Comparison of ENCODE assay signal across 10 cellular contexts in the genomic region with DNA sequence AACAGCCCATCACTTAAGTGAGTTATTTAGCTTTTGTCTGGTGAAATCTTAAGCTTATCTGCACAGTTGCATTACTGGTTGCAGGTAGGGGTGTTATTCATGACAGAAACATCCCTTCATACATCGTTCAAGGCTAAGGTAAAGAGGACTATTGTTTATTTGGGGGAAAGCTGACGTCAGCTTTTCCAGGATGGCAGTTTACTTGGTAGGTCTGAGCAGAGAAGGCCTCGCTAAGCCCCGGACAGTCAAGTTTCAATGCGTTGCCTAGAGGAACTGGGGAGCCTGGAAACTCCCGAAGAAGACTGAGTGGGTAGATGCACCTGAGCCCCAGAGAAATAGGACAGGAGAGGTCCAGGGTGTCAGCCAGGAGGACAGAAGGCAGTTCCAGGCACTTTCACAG. TPM values are rescaled to one million over a fixed set of nuclear protein-coding genes. Genes with fewer than 3 reads are reported as not detected.
A peak's percentile ranks its signal among the peaks of the same experiment; 100 is the strongest.
DNase-seq lines count a peak whose midpoint lies in the region; ATAC-seq and TF ChIP-seq lines count a peak whose summit lies in the region.
"Had no signal": no experiment of that assay in that cellular context is flagged by ENCODE, and none has a peak within 500 bp of the region (broad histone marks: within the 10 kb centered on the region; RNA-seq: fewer than 3 reads in every experiment).

No MANE protein-coding gene starts in this region.

- H3K27ac ChIP-seq in mesodermal cell (ENCODE audit: low read depth, low read length, severe bottlenecking) = peak overlapping the region; percentile 36

- CTCF ChIA-PET in Calu3 (lab: Charles Lee) = interaction anchor here (0.6 to 0.7 kb wide), 2 partner anchors 53 to 267 kb away, joined by 3 read pairs; no protein-coding TSS in a partner anchor
- CTCF ChIA-PET in HEK293T (lab: Yijun Ruan, JAX) = no interaction called here
- CTCF ChIA-PET in activated CD4-positive, alpha-beta memory T cell treated with anti-CD3 and anti-CD28 coated beads for 36 hours (lab: Charles Lee) = interaction anchor here (0.7 to 3.3 kb wide), 3 partner anchors 116 to 187 kb away, joined by 3 to 26 read pairs (median 4); no protein-coding TSS in a partner anchor

- H3K9me3 ChIP-seq in mesodermal cell (ENCODE audit: control insufficient read depth, low read length) = no peaks in the 10 kb centered on the region

- H3K36me3 Mint-ChIP-seq in Calu3 (ENCODE audit: insufficient read depth, unreplicated experiment) = peaks cover 35% of the 10 kb centered on the region
- H3K36me3 Mint-ChIP-seq in activated CD4-positive, alpha-beta memory T cell treated with anti-CD3 and anti-CD28 coated beads for 36 hours = peaks cover 24% of the 10 kb centered on the region

- no peaks in the 10 kb centered on the region for H3K27me3 Mint-ChIP-seq in Calu3 (ENCODE audit: unreplicated experiment)
- H3K27me3 Mint-ChIP-seq in activated CD4-positive, alpha-beta memory T cell treated with anti-CD3 and anti-CD28 coated beads for 36 hours = peaks cover 4% of the 10 kb centered on the region

- DNase-seq in Calu3 (peak; percentile 24), HEK293T (ENCODE audit: extremely low spot score) (peak; percentile 17), mucosa of gallbladder (ENCODE audit: low spot score) (no peak)
- peak; percentile 30 for DNase-seq in activated CD4-positive, alpha-beta memory T cell treated with anti-CD3 and anti-CD28 coated beads for 36 hours
- DNase-seq: KG1 had no signal

- H3K36me3 ChIP-seq in mesodermal cell (ENCODE audit: control insufficient read depth, insufficient read depth, low read length) = peaks cover 1% of the 10 kb centered on the region

- H3K4me1 Mint-ChIP-seq in Calu3 (ENCODE audit: low read depth, unreplicated experiment) = peaks cover 34% of the 10 kb centered on the region
- peaks cover 60% of the 10 kb centered on the region for H3K4me1 Mint-ChIP-seq in activated CD4-positive, alpha-beta memory T cell treated with anti-CD3 and anti-CD28 coated beads for 36 hours (ENCODE audit: low read depth)

- no peaks in the 10 kb centered on the region for H3K9me3 Mint-ChIP-seq in Calu3 (ENCODE audit: low read depth, unreplicated experiment)
- no peaks in the 10 kb centered on the region for H3K9me3 Mint-ChIP-seq in activated CD4-positive, alpha-beta memory T cell treated with anti-CD3 and anti-CD28 coated beads for 36 hours

- no TSS peak for BruUV-seq in Calu3 (replicated peaks; lab: Mats Ljungman, UMichigan)

- no peak overlapping the region for H3K4me3 ChIP-seq in mesodermal cell (ENCODE audit: extremely low read depth, insufficient read depth, low read length, poor library complexity, severe bottlenecking)

- POLR2A ChIA-PET in HEK293T (lab: Yijun Ruan, JAX) = interaction anchor here (2.6 to 5.5 kb wide), 2 partner anchors 117 to 204 kb away, joined by 22 to 57 read pairs; a partner anchor contains a TSS
- POLR2A ChIA-PET in activated CD4-positive, alpha-beta memory T cell treated with anti-CD3 and anti-CD28 coated beads for 36 hours (lab: Charles Lee) = interaction anchor here (0.6 to 6.8 kb wide), 4 partner anchors 117 to 190 kb away, joined by 3 to 171 read pairs (median 4); a partner anchor contains a TSS

- no peak for ATAC-seq in GM21825 (IDR thresholded peaks at IDR 0.05; ENCODE audit: unreplicated experiment)
- no peak for ATAC-seq in GM18858 (IDR thresholded peaks at IDR 0.05; ENCODE audit: unreplicated experiment)
- ATAC-seq in GM18498 (IDR thresholded peaks at IDR 0.05; ENCODE audit: unreplicated experiment) = no peak

- TF ChIP-seq CTCF in Calu3 (IDR thresholded peaks at IDR 0.05; ENCODE audit: unreplicated experiment) = no peak

- peaks cover 9% of the 10 kb centered on the region for H3K4me1 ChIP-seq in mesodermal cell (ENCODE audit: control insufficient read depth, insufficient read depth, low read length, poor library complexity, severe bottlenecking)

- 65 to 81% methylated on average over 3 to 5 of the region's 6 CpGs for WGBS in mesodermal cell (ENCODE audit: insufficient coverage in 2 of 2), 2 experiments

- intact Hi-C loops in Calu3 (cut with micrococcal nuclease; ENCODE audit: unreplicated experiment) = loop anchor here (5.0 kb wide), 1 partner anchor 64 kb away; no protein-coding TSS in a partner anchor
- intact Hi-C loops in activated CD4-positive, alpha-beta memory T cell treated with anti-CD3 and anti-CD28 coated beads for 36 hours (cut with micrococcal nuclease) = no loop called here

- H3K27ac Mint-ChIP-seq in Calu3 (ENCODE audit: unreplicated experiment) = peak overlapping the region; percentile 89
- H3K27ac Mint-ChIP-seq in activated CD4-positive, alpha-beta memory T cell treated with anti-CD3 and anti-CD28 coated beads for 36 hours = peak overlapping the region; percentile 21

- no peak overlapping the region for H3K4me3 Mint-ChIP-seq in Calu3 (ENCODE audit: low read depth, unreplicated experiment)
- H3K4me3 Mint-ChIP-seq in activated CD4-positive, alpha-beta memory T cell treated with anti-CD3 and anti-CD28 coated beads for 36 hours = no peak overlapping the region

TF ChIP-seq in HEK293T, 16 proteins besides CTCF, POLR2A, EP300 and RAD21:
- no peak for TF ChIP-seq FOXM1 (IDR thresholded peaks at IDR 0.05; ENCODE audit: borderline replicate concordance)
- no peak for TF ChIP-seq NFRKB (IDR thresholded peaks at IDR 0.05)
- no peak for TF ChIP-seq BHLHE40 (IDR thresholded peaks at IDR 0.05; ENCODE audit: borderline replicate concordance)
- no peak for TF ChIP-seq L3MBTL2 (conservative IDR thresholded peaks at IDR 0.05)
- TF ChIP-seq SP1 (IDR thresholded peaks at IDR 0.05) = no peak
- no peak for TF ChIP-seq TARDBP (IDR thresholded peaks at IDR 0.05)
- TF ChIP-seq SUZ12 (IDR thresholded peaks at IDR 0.05) = no peak
- no peak for TF ChIP-seq ARNT (IDR thresholded peaks at IDR 0.05)
TF ChIP-seq in HEK293T: peak in this region for 0.

RNA-seq across cellular contexts. Expression of a gene that starts 2.2 kb away (rescaled TPM):
- not detected in 2 replicates for total RNA-seq in Calu3 (2022)
- not detected for total RNA-seq in activated CD4-positive, alpha-beta memory T cell treated with anti-CD3 and anti-CD28 coated beads for 36 hours
- polyA plus RNA-seq in mesodermal cell (2013, experiment 1 of 2) = 1,932 TPM
- polyA plus RNA-seq in mesodermal cell (2013, experiment 2 of 2) = 2,253 TPM
- total RNA-seq in mucosa of gallbladder = not detected
- total RNA-seq: RPMI7951 had no signal
